ENCODE assay signal across 1 cellular context in genomic region chr19:16458391-16459128, GRCh38.
TF ChIP-seq lines count a peak whose summit lies in the region.

No MANE protein-coding gene starts in this region.

TF ChIP-seq in HEK293, 187 proteins besides CTCF, POLR2A, EP300 and RAD21 (continued from another document):
- TF ChIP-seq ZNF561 (tag by site-specific recombination; IDR thresholded peaks at IDR 0.05; ENCODE audit: borderline replicate concordance) = no peak
TF ChIP-seq in HEK293: peak in this region for 11.
